17 cellular contexts compared by ENCODE assay signal in genomic region chr1:178275553-178275952, GRCh38.
DNase-seq lines count a peak whose midpoint lies in the region; ATAC-seq and TF ChIP-seq lines count a peak whose summit lies in the region.
"Had no signal": no experiment of that assay in that cellular context is flagged by ENCODE, and none has a peak within 500 bp of the region (broad histone marks: within the 10 kb centered on the region; RNA-seq: fewer than 3 reads in every experiment).

No MANE protein-coding gene starts in this region.

- no peak overlapping the region for H3K4me3 Mint-ChIP-seq in progenitor cell of endocrine pancreas (ENCODE audit: low read depth)
- H3K4me3 Mint-ChIP-seq: activated CD8-positive, alpha-beta T cell treated with anti-CD3 and anti-CD28 coated beads for 36 hours; activated T-helper 17 cell treated with anti-CD3 and anti-CD28 coated beads, Interleukin-2, amount 50 U/mL, for 72 hours; CD4-positive, CD25-positive, alpha-beta regulatory T cell; neural crest cell had no signal

- peaks cover 5% of the 10 kb centered on the region for H3K9me3 Mint-ChIP-seq in progenitor cell of endocrine pancreas (ENCODE audit: low read depth)
- H3K9me3 Mint-ChIP-seq: activated T-helper 17 cell treated with anti-CD3 and anti-CD28 coated beads, Interleukin-2, amount 50 U/mL, for 72 hours; CD4-positive, CD25-positive, alpha-beta regulatory T cell had no signal

- TF ChIP-seq RAD21 in SK-N-SH (IDR thresholded peaks at IDR 0.05; ENCODE audit: low read length), result no peak

- no peak overlapping the region for H3K9ac ChIP-seq in SK-N-SH

- H3K9me3 ChIP-seq in SK-N-SH (no peaks in the 10 kb centered on the region), right cardiac atrium (ENCODE audit: control insufficient read depth, low read length) (no peaks in the 10 kb centered on the region)
- H3K9me3 ChIP-seq: esophagus squamous epithelium, lower lobe of right lung, right atrium auricular region had no signal

- WGBS in SK-N-SH (ENCODE audit: low lambda C conversion rate), result 85% methylated on average over 2 of the region's 2 CpGs
- 84% methylated on average over 2 of the region's 2 CpGs for WGBS in right cardiac atrium

- peak overlapping the region; percentile 15 for H3K27ac Mint-ChIP-seq in progenitor cell of endocrine pancreas
- H3K27ac Mint-ChIP-seq: activated CD8-positive, alpha-beta T cell treated with anti-CD3 and anti-CD28 coated beads for 36 hours; activated T-helper 17 cell treated with anti-CD3 and anti-CD28 coated beads, Interleukin-2, amount 50 U/mL, for 72 hours; CD4-positive, CD25-positive, alpha-beta regulatory T cell had no signal

- H3K79me2 ChIP-seq in SK-N-SH (ENCODE audit: insufficient read depth), result peaks cover 55% of the 10 kb centered on the region

- no peaks in the 10 kb centered on the region for H3K27me3 Mint-ChIP-seq in progenitor cell of endocrine pancreas
- H3K27me3 Mint-ChIP-seq: activated T-helper 17 cell treated with anti-CD3 and anti-CD28 coated beads, Interleukin-2, amount 50 U/mL, for 72 hours had no signal

- POLR2A ChIA-PET in SK-N-SH (lab: Yijun Ruan, JAX), result no interaction called here

- peaks cover 0 to 15% of the 10 kb centered on the region in 2 experiments; a peak in 2 of 4 replicates for H3K4me1 ChIP-seq in SK-N-SH (ENCODE audit: control insufficient read depth in 1 of 2, insufficient read depth in 2 of 2, low read depth in 1 of 2, low read length in 1 of 2)
- H3K4me1 ChIP-seq in right cardiac atrium (ENCODE audit: control insufficient read depth, insufficient read depth, low read length), result peaks cover 5% of the 10 kb centered on the region

- peaks cover 13% of the 10 kb centered on the region for H3F3A ChIP-seq in SK-N-SH (replicated peaks; ENCODE audit: insufficient read depth)

- ATAC-seq in right cardiac atrium (no peak), HG02798 (IDR thresholded peaks at IDR 0.05; ENCODE audit: poor library complexity, unreplicated experiment) (no peak)
- ATAC-seq: activated CD8-positive, alpha-beta T cell treated with anti-CD3 and anti-CD28 coated beads for 36 hours; activated T-helper 17 cell treated with anti-CD3 and anti-CD28 coated beads, Interleukin-2, amount 50 U/mL, for 72 hours had no signal

- intact Hi-C loops in right cardiac atrium (cut with DNase I), result no loop called here

- DNase-seq in HL-60 (ENCODE audit: low read depth in 1 of 2, low spot score in 1 of 2) (peak in 1 of 2 experiments; percentile 7), SK-N-SH (no peak), fibroblast of villous mesenchyme (ENCODE audit: low read depth) (peak; percentile 38), progenitor cell of endocrine pancreas (ENCODE audit: low spot score, unreplicated experiment) (no peak), pons (ENCODE audit: low spot score) (no peak), right cardiac atrium (no peak)
- DNase-seq: activated CD8-positive, alpha-beta T cell treated with anti-CD3 and anti-CD28 coated beads for 36 hours; CD4-positive, CD25-positive, alpha-beta regulatory T cell; esophagus squamous epithelium; lower lobe of right lung; NCI-H2171; stimulated activated CD4-positive, alpha-beta T cell treated with anti-CD3 and anti-CD28 coated beads, Interleukin-2, amount 100 ng/mL, for 24 hours had no signal

- H4K20me1 ChIP-seq in SK-N-SH (ENCODE audit: insufficient read depth), result no peaks in the 10 kb centered on the region

- peak overlapping the region; percentile 25 for H3K27ac ChIP-seq in HL-60 (replicated peaks)
- peak overlapping the region in 1 of 2 experiments; percentile 43; a peak in 2 of 4 replicates for H3K27ac ChIP-seq in SK-N-SH (ENCODE audit: low read depth in 2 of 2, low read length in 1 of 2)
- H3K27ac ChIP-seq in right cardiac atrium (ENCODE audit: low read length), result no peak overlapping the region
- H3K27ac ChIP-seq: coronary artery, esophagus squamous epithelium, lower lobe of right lung, right atrium auricular region had no signal

- H3K4me3 ChIP-seq in HL-60 (replicated peaks; ENCODE audit: insufficient read depth, low read length) (no peak overlapping the region), SK-N-SH (ENCODE audit: low read depth in 2 of 2, low read length in 1 of 2) (no peak overlapping the region), fibroblast of villous mesenchyme (ENCODE audit: low read depth, low read length) (no peak overlapping the region), right cardiac atrium (ENCODE audit: low read length) (no peak overlapping the region)
- H3K4me3 ChIP-seq: coronary artery, esophagus squamous epithelium, lower lobe of right lung, right atrium auricular region had no signal

- H3K4me1 Mint-ChIP-seq in progenitor cell of endocrine pancreas (ENCODE audit: low read depth), result peaks cover 2% of the 10 kb centered on the region
- H3K4me1 Mint-ChIP-seq: activated T-helper 17 cell treated with anti-CD3 and anti-CD28 coated beads, Interleukin-2, amount 50 U/mL, for 72 hours; CD4-positive, CD25-positive, alpha-beta regulatory T cell had no signal

- no peaks in the 10 kb centered on the region for H3K36me3 Mint-ChIP-seq in progenitor cell of endocrine pancreas (ENCODE audit: insufficient read depth)
- H3K36me3 Mint-ChIP-seq: CD4-positive, CD25-positive, alpha-beta regulatory T cell had no signal

- peak overlapping the region; percentile 35; the same call in 1 of the 2 replicates for H3K4me2 ChIP-seq in SK-N-SH

- H3K36me3 ChIP-seq in SK-N-SH (replicated peaks in 1 of 2; ENCODE audit: control insufficient read depth in 1 of 2, insufficient read depth in 2 of 2, low read length in 1 of 2), result no peaks in the 10 kb centered on the region
- H3K36me3 ChIP-seq: esophagus squamous epithelium, lower lobe of right lung, right atrium auricular region had no signal

- TF ChIP-seq CTCF in HL-60 (IDR thresholded peaks at IDR 0.05; ENCODE audit: insufficient read depth, low read length), result no peak
- TF ChIP-seq CTCF in SK-N-SH (IDR thresholded peaks at IDR 0.05), result no peak
- TF ChIP-seq CTCF in fibroblast of villous mesenchyme (IDR thresholded peaks at IDR 0.05; ENCODE audit: insufficient read depth, low read depth, low read length), result no peak
- no peak for TF ChIP-seq CTCF in progenitor cell of endocrine pancreas (IDR thresholded peaks at IDR 0.05; ENCODE audit: unreplicated experiment)

- CTCF ChIA-PET in SK-N-SH (lab: Yijun Ruan, JAX), result no interaction called here

- no peak for TF ChIP-seq EP300 in SK-N-SH (IDR thresholded peaks at IDR 0.05; ENCODE audit: borderline replicate concordance in 1 of 2, low read depth in 1 of 2, low read length in 1 of 2)

- H3K9me2 ChIP-seq in SK-N-SH, result no peaks in the 10 kb centered on the region

- H2AFZ ChIP-seq in SK-N-SH (ENCODE audit: low read depth), result no peak overlapping the region

- H3K27me3 ChIP-seq in HL-60 (ENCODE audit: insufficient read depth, poor library complexity, severe bottlenecking) (no peaks in the 10 kb centered on the region), SK-N-SH (ENCODE audit: insufficient read depth) (no peaks in the 10 kb centered on the region), right cardiac atrium (ENCODE audit: control insufficient read depth, insufficient read depth) (no peaks in the 10 kb centered on the region)
- H3K27me3 ChIP-seq: esophagus squamous epithelium, right atrium auricular region had no signal

TF ChIP-seq in SK-N-SH, 30 proteins besides CTCF, POLR2A, EP300 and RAD21:
- TF ChIP-seq RCOR1 (IDR thresholded peaks at IDR 0.05; ENCODE audit: low read length), result no peak
- TF ChIP-seq GATA2 (CRISPR knock-in tag; IDR thresholded peaks at IDR 0.05), result no peak
- TF ChIP-seq FOSL2 (IDR thresholded peaks at IDR 0.05; ENCODE audit: borderline replicate concordance, low read depth), result no peak
- TF ChIP-seq SMC3 (IDR thresholded peaks at IDR 0.05; ENCODE audit: low read depth, low read length), result no peak
- TF ChIP-seq PBX3 (IDR thresholded peaks at IDR 0.05), result no peak
- no peak for TF ChIP-seq GABPA (IDR thresholded peaks at IDR 0.05; ENCODE audit: low read depth)
- TF ChIP-seq MEF2A (IDR thresholded peaks at IDR 0.05; ENCODE audit: borderline replicate concordance, low read depth), result no peak
- no peak for TF ChIP-seq ZBTB33 (IDR thresholded peaks at IDR 0.05; ENCODE audit: borderline replicate concordance, low read depth)
- TF ChIP-seq TAF1 (IDR thresholded peaks at IDR 0.05; ENCODE audit: borderline replicate concordance, low read depth, low read length), result no peak
- TF ChIP-seq EZH2phosphoT487 (IDR thresholded peaks at IDR 0.05; ENCODE audit: borderline replicate concordance, low read depth), result no peak
